ENCODE assay signal across 8 cellular contexts in genomic region chr10:35822316-35822715, GRCh38.
A peak's percentile ranks its signal among the peaks of the same experiment; 100 is the strongest.
DNase-seq lines count a peak whose midpoint lies in the region; ATAC-seq and TF ChIP-seq lines count a peak whose summit lies in the region.

No MANE protein-coding gene starts in this region.

- H3K36me3 Mint-ChIP-seq in T-helper 2 cell treated with Interferon-gamma antibody and Interleukin-4, amounts not matched to agents 5 μg/mL and 100 μg/mL, for 36 hours (ENCODE audit: low read depth) = no peaks in the 10 kb centered on the region

- in situ Hi-C loops in astrocyte of the spinal cord (cut with HindIII; ENCODE audit: low sequenced_read_pairs) = no loop called here

- no peaks in the 10 kb centered on the region for H3K27me3 Mint-ChIP-seq in T-helper 2 cell treated with Interferon-gamma antibody and Interleukin-4, amounts not matched to agents 5 μg/mL and 100 μg/mL, for 36 hours (ENCODE audit: low read depth)

- H3K4me3 Mint-ChIP-seq in T-helper 2 cell treated with Interferon-gamma antibody and Interleukin-4, amounts not matched to agents 5 μg/mL and 100 μg/mL, for 36 hours = no peak overlapping the region

- H3K9me3 ChIP-seq in thymus (ENCODE audit: control insufficient read depth) = no peaks in the 10 kb centered on the region

- peak; percentile 64 for DNase-seq in astrocyte of the spinal cord (ENCODE audit: low read depth, low spot score)
- DNase-seq in inferior parietal cortex (ENCODE audit: extremely low spot score) = peak; percentile 35
- no peak for DNase-seq in cerebellar nuclear complex (lab: John Stamatoyannopoulos, UW)
- DNase-seq in activated CD8-positive, alpha-beta memory T cell treated with anti-CD3 and anti-CD28 coated beads, Interleukin-2, amount 50 U/mL, for 48 hours = no peak
- DNase-seq in T-helper 2 cell treated with Interferon-gamma antibody and Interleukin-4, amounts not matched to agents 5 μg/mL and 100 μg/mL, for 36 hours (ENCODE audit: low spot score) = no peak

- H3K36me3 ChIP-seq in thymus (ENCODE audit: control insufficient read depth, insufficient read depth) = no peaks in the 10 kb centered on the region

- H3K4me1 ChIP-seq in thymus (ENCODE audit: control insufficient read depth, insufficient read depth, low read length) = no peaks in the 10 kb centered on the region

- H3K27ac Mint-ChIP-seq in T-helper 2 cell treated with Interferon-gamma antibody and Interleukin-4, amounts not matched to agents 5 μg/mL and 100 μg/mL, for 36 hours = no peak overlapping the region

- no peak overlapping the region for H3K4me3 ChIP-seq in astrocyte of the spinal cord (ENCODE audit: low read depth, low read length)
- H3K4me3 ChIP-seq in thymus (ENCODE audit: low read length) = no peak overlapping the region

- ATAC-seq in HG02885 (IDR thresholded peaks at IDR 0.05; ENCODE audit: poor library complexity, unreplicated experiment) (peak; percentile 74), GM19035 (IDR thresholded peaks at IDR 0.05; ENCODE audit: unreplicated experiment) (no peak)

- H3K9me3 Mint-ChIP-seq in T-helper 2 cell treated with Interferon-gamma antibody and Interleukin-4, amounts not matched to agents 5 μg/mL and 100 μg/mL, for 36 hours = no peaks in the 10 kb centered on the region

- peak; percentile 31 for TF ChIP-seq CTCF in astrocyte of the spinal cord (IDR thresholded peaks at IDR 0.05; ENCODE audit: low read depth, low read length)

- no peaks in the 10 kb centered on the region for H3K27me3 ChIP-seq in thymus (ENCODE audit: control insufficient read depth, insufficient read depth)

- no peaks in the 10 kb centered on the region for H3K4me1 Mint-ChIP-seq in T-helper 2 cell treated with Interferon-gamma antibody and Interleukin-4, amounts not matched to agents 5 μg/mL and 100 μg/mL, for 36 hours (ENCODE audit: low read depth)

- WGBS in thymus = 91% methylated on average over 9 of the region's 9 CpGs

- H3K27ac ChIP-seq in thymus (ENCODE audit: low read depth) = peak overlapping the region; percentile 20

Comparison
In these comparisons a context has a peak if more than half of its experiments do, and no peak if none do; other contexts are left out.
1. DNase-seq: peak in astrocyte of the spinal cord (single experiment) and inferior parietal cortex (single experiment); none in cerebellar nuclear complex (0 of 2), activated CD8-positive, alpha-beta memory T cell treated with anti-CD3 and anti-CD28 coated beads, Interleukin-2, amount 50 U/mL, for 48 hours (single experiment) and T-helper 2 cell treated with Interferon-gamma antibody and Interleukin-4, amounts not matched to agents 5 μg/mL and 100 μg/mL, for 36 hours (single experiment).